In the genomic region with DNA sequence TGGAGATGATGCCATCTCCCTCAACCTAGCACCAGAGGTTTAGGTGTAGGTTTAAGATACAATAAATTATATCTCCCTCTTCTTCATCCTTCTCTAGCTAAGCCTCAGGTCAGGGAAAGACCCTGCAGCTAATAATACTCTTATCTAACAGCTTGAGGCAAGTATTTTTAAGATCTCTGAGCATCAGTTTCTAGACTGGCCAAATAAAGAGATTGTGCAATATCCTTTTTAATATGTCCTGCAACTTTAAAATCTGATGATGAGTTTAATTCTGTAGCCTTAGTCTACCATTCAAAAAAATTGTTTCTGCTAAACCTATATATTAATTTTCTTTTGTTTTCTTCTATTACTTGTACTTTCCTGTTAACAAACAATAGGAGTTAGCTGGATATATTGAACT, we compare ENCODE assay signal across 22 cellular contexts.
"Had no signal": no experiment of that assay in that cellular context is flagged by ENCODE, and none has a peak within 500 bp of the region (broad histone marks: within the 10 kb centered on the region; RNA-seq: fewer than 3 reads in every experiment).

No MANE protein-coding gene starts in this region.

- H2AFZ ChIP-seq: hepatocyte had no signal

- ATAC-seq: foreskin keratinocyte, gastroesophageal sphincter, heart left ventricle, left cardiac atrium, left lung, left ventricle myocardium superior had no signal

- DNase-seq: dermis blood vessel endothelial cell; dorsolateral prefrontal cortex; effector CD4-positive, alpha-beta T cell; effector memory CD4-positive, alpha-beta T cell; foreskin keratinocyte; heart left ventricle; hypothalamus; immature natural killer cell; islet precursor cell; left cardiac atrium; left lung; left ventricle myocardium superior; mammary epithelial cell; mesendoderm; midbrain had no signal

- H3K27ac Mint-ChIP-seq: immature natural killer cell, memory B cell had no signal

- H3K4me1 Mint-ChIP-seq: immature natural killer cell, memory B cell had no signal

- FAIRE-seq: endothelial cell of umbilical vein had no signal

- H3K27me3 Mint-ChIP-seq: memory B cell had no signal

- H3K36me3 Mint-ChIP-seq: memory B cell had no signal

- H3K4me3 Mint-ChIP-seq: immature natural killer cell, memory B cell had no signal

- H3K4me1 ChIP-seq: esophagus muscularis mucosa, foreskin keratinocyte, gastroesophageal sphincter, left lung had no signal

- H3K27ac ChIP-seq: coronary artery, dorsolateral prefrontal cortex, esophagus muscularis mucosa, foreskin keratinocyte, gastroesophageal sphincter, heart left ventricle, hepatocyte, left lung had no signal

- H3K4me2 ChIP-seq: hepatocyte had no signal

- H3K4me3 ChIP-seq: coronary artery, dorsolateral prefrontal cortex, esophagus muscularis mucosa, gastroesophageal sphincter, heart left ventricle, hepatocyte, left lung, lung had no signal

- H3K9me3 ChIP-seq: esophagus muscularis mucosa, gastroesophageal sphincter, heart left ventricle, left lung had no signal

- H3K36me3 ChIP-seq: esophagus muscularis mucosa, gastroesophageal sphincter, heart left ventricle, left lung had no signal

- H3K27me3 ChIP-seq: dorsolateral prefrontal cortex, esophagus muscularis mucosa, foreskin keratinocyte, gastroesophageal sphincter, heart left ventricle, hepatocyte, left lung had no signal
